In the genomic region with DNA sequence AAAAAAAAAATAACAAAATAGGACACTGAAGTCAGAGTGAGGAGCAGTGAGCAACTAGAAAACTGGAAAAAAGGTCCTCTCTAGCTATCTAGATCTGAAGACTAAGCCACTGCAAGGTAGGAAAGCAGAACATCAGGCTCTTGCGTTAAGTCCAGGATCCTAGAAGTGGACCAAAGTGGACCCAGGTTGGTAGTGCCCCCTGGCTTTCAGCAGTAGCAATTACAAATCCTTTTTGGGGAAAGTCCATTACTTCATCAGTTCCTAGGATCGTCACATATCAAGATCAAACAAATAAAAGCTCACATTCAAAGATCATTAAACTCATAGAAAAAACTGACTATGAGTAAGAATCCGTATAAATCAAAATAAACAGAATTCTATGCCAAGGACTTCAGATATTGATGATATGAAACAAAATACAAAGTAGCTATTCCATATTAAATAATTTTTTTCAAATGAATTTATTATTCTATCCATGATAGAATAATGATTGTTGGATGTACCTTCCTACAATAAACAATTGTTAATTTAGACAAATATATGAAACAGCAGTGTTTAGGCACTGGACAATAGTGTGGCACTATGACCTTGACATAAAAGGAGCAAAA, we compare ENCODE assay signal across 8 cellular contexts. TPM values are rescaled to one million over a fixed set of nuclear protein-coding genes. Genes with fewer than 3 reads are reported as not detected.
A peak's percentile ranks its signal among the peaks of the same experiment; 100 is the strongest.
DNase-seq lines count a peak whose midpoint lies in the region; ATAC-seq and TF ChIP-seq lines count a peak whose summit lies in the region.

No MANE protein-coding gene starts in this region.

- peaks cover 21% of the 10 kb centered on the region; the same call in 1 of the 2 replicates for H3K79me2 ChIP-seq in KMS-11 (ENCODE audit: insufficient read depth, low read depth)

- DNase-seq in AG08396 (ENCODE audit: low spot score) (peak; percentile 54), SKM-1 (lab: John Stamatoyannopoulos, UW; ENCODE audit: unreplicated experiment) (peak; percentile 68), endothelial cell (ENCODE audit: low spot score) (peak; percentile 59), lung microvascular endothelial cell (ENCODE audit: low read depth in 2 of 2) (peak; percentile 80 to 84), uterus (peak; percentile 51 to 59)

- no peaks in the 10 kb centered on the region for H3K9me3 ChIP-seq in uterus

- H4K20me1 ChIP-seq in KMS-11 (ENCODE audit: insufficient read depth): no peaks in the 10 kb centered on the region

- no peak for TF ChIP-seq POLR2A in uterus (IDR thresholded peaks at IDR 0.05)

- H3K4me3 ChIP-seq in KMS-11 (IDR thresholded peaks at IDR 0.05; ENCODE audit: insufficient read depth, low read depth, low read length): no peak overlapping the region
- no peak overlapping the region for H3K4me3 ChIP-seq in uterus

- H3K27ac ChIP-seq in KMS-11: no peak overlapping the region
- H3K27ac ChIP-seq in uterus: no peak overlapping the region

- H3K36me3 ChIP-seq in KMS-11 (ENCODE audit: insufficient read depth) (no peaks in the 10 kb centered on the region), uterus (no peaks in the 10 kb centered on the region)

- H3K27me3 Mint-ChIP-seq in endothelial cell (ENCODE audit: unreplicated experiment): peaks cover 1% of the 10 kb centered on the region

- no peak overlapping the region for H2AFZ ChIP-seq in KMS-11 (ENCODE audit: low read depth)

- H3K9me3 Mint-ChIP-seq in endothelial cell (ENCODE audit: unreplicated experiment): no peaks in the 10 kb centered on the region

- no peaks in the 10 kb centered on the region for H3K4me1 Mint-ChIP-seq in endothelial cell (ENCODE audit: unreplicated experiment)

- H3K4me3 Mint-ChIP-seq in endothelial cell (ENCODE audit: unreplicated experiment): no peak overlapping the region

- H3K27me3 ChIP-seq in KMS-11 (ENCODE audit: insufficient read depth, low read depth) (no peaks in the 10 kb centered on the region), uterus (no peaks in the 10 kb centered on the region)

- intact Hi-C loops in uterus (cut with DNase I; ENCODE audit: low total_unique reads): no loop called here

- no peak overlapping the region for H3K4me2 ChIP-seq in KMS-11

- peaks cover 39% of the 10 kb centered on the region for H3K4me1 ChIP-seq in KMS-11 (ENCODE audit: low read depth, poor library complexity, severe bottlenecking)
- peaks cover 0 to 2% of the 10 kb centered on the region in 2 donors for H3K4me1 ChIP-seq in uterus

- peak; percentile 2 for TF ChIP-seq CTCF in GM12801 (IDR thresholded peaks at IDR 0.05; ENCODE audit: extremely low read depth, insufficient read length)
- TF ChIP-seq CTCF in KMS-11 (conservative IDR thresholded peaks at IDR 0.05; ENCODE audit: low read depth, low read length): peak; percentile 87
- TF ChIP-seq CTCF in endothelial cell (IDR thresholded peaks at IDR 0.05; ENCODE audit: unreplicated experiment): peak; percentile 94
- TF ChIP-seq CTCF in uterus (IDR thresholded peaks at IDR 0.05): peak; percentile 80 to 86 (median 83)

- H3K36me3 Mint-ChIP-seq in endothelial cell (ENCODE audit: low read depth, unreplicated experiment): no peaks in the 10 kb centered on the region

- ATAC-seq in HG03571 (IDR thresholded peaks at IDR 0.05; ENCODE audit: unreplicated experiment): no peak

- no peak overlapping the region for H3K27ac Mint-ChIP-seq in endothelial cell (ENCODE audit: unreplicated experiment)

- no peak overlapping the region for H3K9ac ChIP-seq in KMS-11

RNA-seq across cellular contexts. Expression of a gene that starts 6.5 kb away (rescaled TPM):
- 35.3 TPM for total RNA-seq in endothelial cell (ENCODE audit: unreplicated experiment)
- total RNA-seq in lung microvascular endothelial cell: 22.8 and 23.3 TPM in 2 replicates
- 10 to 100 TPM; 50.6 to 79.4 (median 70.6) TPM for total RNA-seq in uterus

Comparison
In these comparisons a context has a peak if more than half of its experiments do, and no peak if none do; other contexts are left out.
1. CTCF ChIP-seq: peak in every context shown above with its lines; median percentile 94 in endothelial cell; 87 in KMS-11; 83 in uterus; 2 in GM12801.